Comparison of ENCODE assay signal across 20 cellular contexts in the genomic region with DNA sequence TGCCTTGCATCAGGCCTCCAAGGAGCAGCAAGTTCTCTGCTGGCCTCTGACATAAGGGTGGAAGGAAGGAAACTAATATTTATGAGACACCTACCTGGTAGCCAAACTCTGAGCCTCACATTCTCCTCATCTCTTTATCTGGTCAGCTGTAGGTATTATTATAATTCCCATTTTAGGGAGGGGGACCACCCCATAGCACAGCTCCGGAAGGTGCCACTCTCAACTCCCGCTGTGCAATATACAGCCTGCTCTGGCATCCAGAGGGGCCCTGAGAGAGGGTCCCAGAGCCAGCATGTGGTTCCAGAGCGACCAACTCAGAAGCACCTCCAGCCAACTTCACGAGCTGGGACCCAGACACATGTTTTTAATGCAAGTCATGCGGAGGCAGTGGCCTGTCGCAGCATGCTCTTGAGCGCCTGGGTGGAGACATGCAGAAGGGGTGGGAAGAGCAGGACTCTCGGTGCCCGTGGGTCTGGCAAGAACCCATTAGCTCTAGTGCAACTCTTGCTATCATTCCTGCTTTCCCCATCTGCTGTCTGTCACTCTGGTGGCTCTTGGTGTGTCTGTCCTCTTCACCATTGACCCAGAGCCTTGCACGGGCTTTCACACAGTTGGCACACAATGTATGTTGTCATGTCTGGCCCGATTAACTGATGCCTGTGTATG. TPM values are rescaled to one million over a fixed set of nuclear protein-coding genes. Genes with fewer than 3 reads are reported as not detected.
DNase-seq lines count a peak whose midpoint lies in the region; ATAC-seq, FAIRE-seq and TF ChIP-seq lines count a peak whose summit lies in the region.
"Had no signal": no experiment of that assay in that cellular context is flagged by ENCODE, and none has a peak within 500 bp of the region (broad histone marks: within the 10 kb centered on the region; RNA-seq: fewer than 3 reads in every experiment).

No MANE protein-coding gene starts in this region.

- no peaks in the 10 kb centered on the region for H3K9me3 ChIP-seq in HUES6 (ENCODE audit: control insufficient read depth, insufficient read depth, low read depth, low read length)

- H3K4me3 ChIP-seq in HUES6 (ENCODE audit: low read depth, low read length) (no peak overlapping the region; the same call in 1 of the 2 replicates), bronchial epithelial cell (ENCODE audit: low read depth, low read length) (no peak overlapping the region), skin epidermis (peak overlapping the region in 1 of 7 experiments; percentile 19)

- no peak for ATAC-seq in HG03520 (IDR thresholded peaks at IDR 0.05; ENCODE audit: unreplicated experiment)
- no peak for ATAC-seq in HG03196 (IDR thresholded peaks at IDR 0.05; ENCODE audit: unreplicated experiment)
- ATAC-seq: activated CD4-positive, CD25-positive, alpha-beta regulatory T cell treated with anti-CD3 and anti-CD28 coated beads, Interleukin-2, amount 50 U/mL, for 24 hours; Panc1; stimulated activated naive CD8-positive, alpha-beta T cell treated with anti-CD3 and anti-CD28 coated beads, Interleukin-15, Interleukin-2, amounts not matched to agents 100 U/mL and 50 U/mL, for 24 hours had no signal

- no peaks in the 10 kb centered on the region for H3K36me3 ChIP-seq in HUES6 (ENCODE audit: control insufficient read depth, insufficient read depth, low read length)
- H3K36me3 ChIP-seq in bronchial epithelial cell (ENCODE audit: control insufficient read depth, insufficient read depth, low read length), result no peaks in the 10 kb centered on the region

- peak overlapping the region; percentile 97 for H3K27ac ChIP-seq in HUES6 (ENCODE audit: low read depth, low read length)
- peak overlapping the region in 20 of 21 experiments; percentile 52 to 90 (median 81) for H3K27ac ChIP-seq in skin epidermis
- H3K27ac ChIP-seq: KMS-11 had no signal

- H3K27me3 ChIP-seq in HUES6 (ENCODE audit: control insufficient read depth, insufficient read depth, low read length), result no peaks in the 10 kb centered on the region
- no peaks in the 10 kb centered on the region for H3K27me3 ChIP-seq in bronchial epithelial cell (ENCODE audit: control insufficient read depth, insufficient read depth, low read length)

- peaks cover 43% of the 10 kb centered on the region for H3K4me1 ChIP-seq in HUES6 (ENCODE audit: control insufficient read depth, insufficient read depth, low read length)

- peak; percentile 60 for FAIRE-seq in bronchial epithelial cell (lab: Jason Lieb, UNC)

- no peak for TF ChIP-seq CTCF in bronchial epithelial cell (IDR thresholded peaks at IDR 0.05; ENCODE audit: insufficient read depth, low read length, severe bottlenecking)

- peak overlapping the region; percentile 27 for H3K9ac ChIP-seq in HUES6 (ENCODE audit: low read length)
- H3K9ac ChIP-seq: KMS-11 had no signal

- DNase-seq in bronchial epithelial cell (ENCODE audit: low read depth) (peak; percentile 86), islet precursor cell (peak; percentile 65), CD1c-positive myeloid dendritic cell (ENCODE audit: extremely low spot score) (no peak), NCI-H82 treated with DMSO at 0.1 percent for 48 hours (lab: John Stamatoyannopoulos, UW; ENCODE audit: unreplicated experiment) (no peak)
- DNase-seq: activated naive CD4-positive, alpha-beta T cell treated with Interleukin-2 at 50 U/mL for 16 hours; C1 segment of cervical spinal cord; DND-41; NCI-H1436; NCI-H524 treated with DMSO at 0.1 percent for 48 hours; occipital lobe; stimulated activated naive CD8-positive, alpha-beta T cell treated with anti-CD3 and anti-CD28 coated beads, Interleukin-15, Interleukin-2, amounts not matched to agents 100 U/mL and 50 U/mL, for 24 hours had no signal

RNA-seq across cellular contexts. Expression of a gene that starts 15.0 kb away (rescaled TPM):
- not detected in 2 replicates for total RNA-seq in bronchial epithelial cell
- total RNA-seq: dermis blood vessel endothelial cell, H4, occipital lobe had no signal

RNA-seq across cellular contexts. Expression of a gene that starts 21.6 kb away (rescaled TPM):
- 1.2 and 1.8 TPM in 2 replicates for total RNA-seq in bronchial epithelial cell

RNA-seq across cellular contexts. Expression of a gene that starts 43.2 kb away (rescaled TPM):
- total RNA-seq in bronchial epithelial cell, result not detected in 2 replicates
- total RNA-seq: H4, occipital lobe had no signal

RNA-seq across cellular contexts. Expression of a gene that starts 45.1 kb away (rescaled TPM):
- total RNA-seq in bronchial epithelial cell, result 200 and 396 TPM in 2 replicates

RNA-seq across cellular contexts. Expression of a gene that starts 55.6 kb away (rescaled TPM):
- 50.4 and 52.9 TPM in 2 replicates for total RNA-seq in bronchial epithelial cell

Comparison
In these comparisons a context has a peak if more than half of its experiments do, and no peak if none do; other contexts are left out.
1. DNase-seq: peak in bronchial epithelial cell (single experiment) and islet precursor cell (single experiment); none in CD1c-positive myeloid dendritic cell (single experiment) and NCI-H82 treated with DMSO at 0.1 percent for 48 hours (single experiment).